In genomic region chr13:73365240-73365639, GRCh38 we compare ENCODE assay signal across 20 cellular contexts.
DNase-seq lines count a peak whose midpoint lies in the region; TF ChIP-seq lines count a peak whose summit lies in the region.
"Had no signal": no experiment of that assay in that cellular context is flagged by ENCODE, and none has a peak within 500 bp of the region (broad histone marks: within the 10 kb centered on the region; RNA-seq: fewer than 3 reads in every experiment).

No MANE protein-coding gene starts in this region.

- H3K9me3 Mint-ChIP-seq in type B pancreatic cell, result no peaks in the 10 kb centered on the region
- H3K9me3 Mint-ChIP-seq: CD4-positive, CD25-positive, alpha-beta regulatory T cell had no signal

- no peaks in the 10 kb centered on the region for H3K27me3 ChIP-seq in esophagus (ENCODE audit: control insufficient read depth in 1 of 2, insufficient read depth in 2 of 2, low read length in 2 of 2)
- H3K27me3 ChIP-seq: esophagus muscularis mucosa, heart right ventricle had no signal

- H3K27ac ChIP-seq in esophagus (ENCODE audit: low read depth in 2 of 2, low read length in 1 of 2), result peak overlapping the region; percentile 79 to 81
- H3K27ac ChIP-seq: esophagus muscularis mucosa, heart right ventricle, HL-60, WERI-Rb-1 had no signal

- H3K36me3 Mint-ChIP-seq in type B pancreatic cell, result no peaks in the 10 kb centered on the region
- H3K36me3 Mint-ChIP-seq: CD4-positive, CD25-positive, alpha-beta regulatory T cell; naive B cell had no signal

- H3K4me1 Mint-ChIP-seq in type B pancreatic cell (ENCODE audit: unreplicated experiment), result peaks cover 10% of the 10 kb centered on the region
- H3K4me1 Mint-ChIP-seq: CD4-positive, CD25-positive, alpha-beta regulatory T cell; naive B cell had no signal

- DNase-seq in NCI-H2107 treated with DMSO at 0.1 percent for 48 hours (lab: John Stamatoyannopoulos, UW; ENCODE audit: unreplicated experiment), result peak; percentile 87
- no peak for DNase-seq in NCI-H2107 (lab: John Stamatoyannopoulos, UW)
- DNase-seq in NCI-H345 treated with DMSO at 0.1 percent for 48 hours (lab: John Stamatoyannopoulos, UW; ENCODE audit: unreplicated experiment), result peak; percentile 54
- no peak for DNase-seq in type B pancreatic cell (ENCODE audit: extremely low spot score, unreplicated experiment)
- DNase-seq in NAMALWA (ENCODE audit: low spot score), result no peak
- DNase-seq in NK-92 treated with Interleukin-12 subunit alpha and Interleukin-12 subunit beta, amount 100 ng/mL, for 24 hours (lab: John Stamatoyannopoulos, UW), result no peak
- no peak for DNase-seq in ecto neural progenitor cell (ENCODE audit: low spot score)
- DNase-seq: activated effector memory CD4-positive, alpha-beta T cell treated with Interleukin-2 at 50 U/mL for 16 hours; CD4-positive, CD25-positive, alpha-beta regulatory T cell; cortex of kidney; heart right ventricle; KBM-7; naive B cell; posterior cingulate gyrus; stimulated activated CD4-positive, alpha-beta T cell treated with anti-CD3 and anti-CD28 coated beads, Interleukin-12 subunit alpha, Interleukin-12 subunit beta, amount 100 ng/mL, for 4 hours; SW 1271; WERI-Rb-1 had no signal

- WGBS in esophagus, 2 donors, result 17 to 21% methylated on average over 3 of the region's 3 CpGs

- no peaks in the 10 kb centered on the region for H3K9me3 ChIP-seq in esophagus (ENCODE audit: control insufficient read depth in 2 of 2, insufficient read depth in 1 of 2, low read depth in 1 of 2, low read length in 1 of 2)
- H3K9me3 ChIP-seq: esophagus muscularis mucosa, heart right ventricle had no signal

- H3K27ac Mint-ChIP-seq in type B pancreatic cell, result no peak overlapping the region
- H3K27ac Mint-ChIP-seq: CD4-positive, CD25-positive, alpha-beta regulatory T cell; naive B cell had no signal

- no peak for TF ChIP-seq CTCF in type B pancreatic cell (conservative IDR thresholded peaks at IDR 0.05)

- H3K4me3 Mint-ChIP-seq in type B pancreatic cell, result peak overlapping the region; percentile 14
- H3K4me3 Mint-ChIP-seq: CD4-positive, CD25-positive, alpha-beta regulatory T cell; naive B cell had no signal

- H3K4me1 ChIP-seq in esophagus (ENCODE audit: control insufficient read depth in 2 of 2, insufficient read depth in 2 of 2, low read length in 1 of 2), result peaks cover 0 to 5% of the 10 kb centered on the region in 2 donors
- H3K4me1 ChIP-seq: esophagus muscularis mucosa, heart right ventricle had no signal

- no peaks in the 10 kb centered on the region for H3K36me3 ChIP-seq in esophagus (ENCODE audit: control insufficient read depth in 2 of 2, insufficient read depth in 2 of 2, low read length in 1 of 2)
- H3K36me3 ChIP-seq: esophagus muscularis mucosa, heart right ventricle, WERI-Rb-1 had no signal

- no peaks in the 10 kb centered on the region for H3K27me3 Mint-ChIP-seq in type B pancreatic cell
- H3K27me3 Mint-ChIP-seq: CD4-positive, CD25-positive, alpha-beta regulatory T cell; naive B cell had no signal

- H3K4me3 ChIP-seq in esophagus (ENCODE audit: low read depth in 1 of 2, low read length in 2 of 2), result no peak overlapping the region
- H3K4me3 ChIP-seq: esophagus muscularis mucosa, heart right ventricle had no signal

Comparison
In these comparisons a context has a peak if more than half of its experiments do, and no peak if none do; other contexts are left out.
1. DNase-seq: peak in NCI-H2107 treated with DMSO at 0.1 percent for 48 hours (single experiment) and NCI-H345 treated with DMSO at 0.1 percent for 48 hours (single experiment); none in NCI-H2107 (single experiment), type B pancreatic cell (single experiment), NAMALWA (single experiment), NK-92 treated with Interleukin-12 subunit alpha and Interleukin-12 subunit beta, amount 100 ng/mL, for 24 hours (single experiment) and ecto neural progenitor cell (single experiment).